ENCODE assay signal across 13 cellular contexts in the genomic region with DNA sequence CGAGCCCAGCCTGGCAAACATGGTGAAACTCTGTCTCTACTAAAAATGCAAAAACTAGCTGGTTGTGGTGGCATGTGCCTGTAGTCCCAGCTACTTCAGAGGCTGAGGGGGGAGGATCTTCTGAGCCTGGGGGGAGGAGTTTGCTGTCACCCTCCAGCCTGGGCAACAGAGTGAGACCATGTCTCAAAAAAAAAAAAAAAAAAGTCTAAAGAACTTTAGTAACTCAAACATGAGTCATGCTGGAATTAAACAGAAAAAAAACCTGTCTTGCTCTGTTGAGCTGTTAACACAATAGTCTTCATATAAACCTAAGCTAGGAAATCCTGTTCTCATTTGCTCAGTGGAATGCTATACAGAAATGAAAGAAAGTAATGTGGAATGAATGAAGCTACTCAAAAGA. TPM values are rescaled to one million over a fixed set of nuclear protein-coding genes. Genes with fewer than 3 reads are reported as not detected.
DNase-seq lines count a peak whose midpoint lies in the region; TF ChIP-seq lines count a peak whose summit lies in the region.
"Had no signal": no experiment of that assay in that cellular context is flagged by ENCODE, and none has a peak within 500 bp of the region (broad histone marks: within the 10 kb centered on the region; RNA-seq: fewer than 3 reads in every experiment).

No MANE protein-coding gene starts in this region.

- H3K27ac ChIP-seq in tibial artery: no peak overlapping the region
- H3K27ac ChIP-seq: body of pancreas, suprapubic skin had no signal

- no peak for TF ChIP-seq CTCF in tibial artery (IDR thresholded peaks at IDR 0.05)

- intact Hi-C loops in tibial artery (cut with DNase I; ENCODE audit: low total_unique reads): no loop called here

- H3K4me3 ChIP-seq in H7 (ENCODE audit: insufficient read depth, low read depth, low read length) (no peak overlapping the region), tibial artery (no peak overlapping the region)
- H3K4me3 ChIP-seq: body of pancreas, suprapubic skin had no signal

- H3K4me1 ChIP-seq in tibial artery: no peaks in the 10 kb centered on the region
- H3K4me1 ChIP-seq: body of pancreas had no signal

- peak; percentile 20 for DNase-seq in AG08396 (ENCODE audit: low spot score)
- peak; percentile 81 for DNase-seq in H4 (ENCODE audit: low spot score)
- DNase-seq in activated naive CD4-positive, alpha-beta T cell treated with anti-CD3 and anti-CD28 coated beads, Interleukin-2, amount 50 U/mL, for 16 hours: peak; percentile 24
- peak; percentile 75 for DNase-seq in islet precursor cell
- DNase-seq in H7: no peak
- no peak for DNase-seq in SW 1271 (lab: John Stamatoyannopoulos, UW)
- no peak for DNase-seq in NCI-H1092 (lab: John Stamatoyannopoulos, UW)
- no peak for DNase-seq in tibial artery
- DNase-seq: activated CD4-positive, alpha-beta T cell treated with anti-CD3 and anti-CD28 coated beads, Interleukin-2, amount 50 U/mL, for 1 hour; H9; NCI-H2029 had no signal

- H3K36me3 ChIP-seq in H7 (replicated peaks; ENCODE audit: control insufficient read depth, insufficient read depth, low read length) (no peaks in the 10 kb centered on the region), tibial artery (no peaks in the 10 kb centered on the region)
- H3K36me3 ChIP-seq: suprapubic skin had no signal

- H3K27me3 ChIP-seq in H7 (ENCODE audit: control insufficient read depth, insufficient read depth, low read length) (no peaks in the 10 kb centered on the region; the same call in 1 of the 2 replicates), tibial artery (no peaks in the 10 kb centered on the region)
- H3K27me3 ChIP-seq: body of pancreas, suprapubic skin had no signal

- H3K9me3 ChIP-seq in tibial artery: no peaks in the 10 kb centered on the region
- H3K9me3 ChIP-seq: body of pancreas, suprapubic skin had no signal

RNA-seq across cellular contexts. Expression of a gene that starts 16.7 kb away (rescaled TPM):
- total RNA-seq in H4 (2014; rRNA removed; shearing (Covaris generic)): 2.7 and 3.8 TPM in 2 replicates
- 4.0 and 4.8 TPM in 2 replicates for total RNA-seq in H7 (2014; rRNA removed; shearing (Covaris generic))

Comparison
In these comparisons a context has a peak if more than half of its experiments do, and no peak if none do; other contexts are left out.
1. DNase-seq: peak in AG08396 (single experiment), H4 (single experiment), activated naive CD4-positive, alpha-beta T cell treated with anti-CD3 and anti-CD28 coated beads, Interleukin-2, amount 50 U/mL, for 16 hours (single experiment) and islet precursor cell (single experiment); none in H7 (single experiment), SW 1271 (0 of 2), NCI-H1092 (single experiment) and tibial artery (0 of 2).